Comparison of ENCODE assay signal across 1 cellular context in the genomic region with DNA sequence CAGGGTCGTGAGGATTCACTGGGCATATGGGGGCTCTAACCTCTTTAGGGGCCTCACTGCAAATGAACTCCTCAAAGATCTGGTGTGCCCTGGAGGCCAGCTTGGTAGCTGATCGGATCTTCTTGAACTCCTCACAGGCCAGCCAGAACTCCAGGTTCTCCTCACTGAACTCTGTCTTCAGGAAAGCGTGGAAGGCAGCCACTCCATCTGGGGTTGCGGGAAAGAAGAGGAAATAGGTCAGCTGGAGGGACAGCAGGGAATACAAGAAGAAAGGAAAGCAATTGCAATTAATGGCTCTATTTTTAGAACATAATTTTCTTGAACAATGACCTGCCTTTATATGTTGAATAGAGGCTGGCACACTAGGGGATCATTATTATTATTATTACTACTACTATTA.
TF ChIP-seq lines count a peak whose summit lies in the region.

No MANE protein-coding gene starts in this region.

TF ChIP-seq in H1, 55 proteins besides CTCF, POLR2A, EP300 and RAD21:
- TF ChIP-seq SP2 (IDR thresholded peaks at IDR 0.05; ENCODE audit: low read length) (no peak), SAP30 (IDR thresholded peaks at IDR 0.05; ENCODE audit: insufficient read depth, insufficient replicate concordance, low read length) (no peak), SP4 (IDR thresholded peaks at IDR 0.05; ENCODE audit: low read length) (no peak), BRCA1 (IDR thresholded peaks at IDR 0.05; ENCODE audit: low read depth, low read length) (no peak), CEBPB (IDR thresholded peaks at IDR 0.05; ENCODE audit: low read depth, low read length) (no peak), TAF1 (IDR thresholded peaks at IDR 0.05; ENCODE audit: low read depth, low read length) (no peak), ZNF274 (IDR thresholded peaks at IDR 0.05; ENCODE audit: borderline replicate concordance, extremely low read depth, low read length) (no peak)
- TF ChIP-seq, protein P1, sequence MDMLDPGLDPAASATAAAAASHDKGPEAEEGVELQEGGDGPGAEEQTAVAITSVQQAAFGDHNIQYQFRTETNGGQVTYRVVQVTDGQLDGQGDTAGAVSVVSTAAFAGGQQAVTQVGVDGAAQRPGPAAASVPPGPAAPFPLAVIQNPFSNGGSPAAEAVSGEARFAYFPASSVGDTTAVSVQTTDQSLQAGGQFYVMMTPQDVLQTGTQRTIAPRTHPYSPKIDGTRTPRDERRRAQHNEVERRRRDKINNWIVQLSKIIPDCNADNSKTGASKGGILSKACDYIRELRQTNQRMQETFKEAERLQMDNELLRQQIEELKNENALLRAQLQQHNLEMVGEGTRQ (IDR thresholded peaks at IDR 0.05; ENCODE audit: low read length) = no peak
